ENCODE assay signal across 17 cellular contexts in the genomic region with DNA sequence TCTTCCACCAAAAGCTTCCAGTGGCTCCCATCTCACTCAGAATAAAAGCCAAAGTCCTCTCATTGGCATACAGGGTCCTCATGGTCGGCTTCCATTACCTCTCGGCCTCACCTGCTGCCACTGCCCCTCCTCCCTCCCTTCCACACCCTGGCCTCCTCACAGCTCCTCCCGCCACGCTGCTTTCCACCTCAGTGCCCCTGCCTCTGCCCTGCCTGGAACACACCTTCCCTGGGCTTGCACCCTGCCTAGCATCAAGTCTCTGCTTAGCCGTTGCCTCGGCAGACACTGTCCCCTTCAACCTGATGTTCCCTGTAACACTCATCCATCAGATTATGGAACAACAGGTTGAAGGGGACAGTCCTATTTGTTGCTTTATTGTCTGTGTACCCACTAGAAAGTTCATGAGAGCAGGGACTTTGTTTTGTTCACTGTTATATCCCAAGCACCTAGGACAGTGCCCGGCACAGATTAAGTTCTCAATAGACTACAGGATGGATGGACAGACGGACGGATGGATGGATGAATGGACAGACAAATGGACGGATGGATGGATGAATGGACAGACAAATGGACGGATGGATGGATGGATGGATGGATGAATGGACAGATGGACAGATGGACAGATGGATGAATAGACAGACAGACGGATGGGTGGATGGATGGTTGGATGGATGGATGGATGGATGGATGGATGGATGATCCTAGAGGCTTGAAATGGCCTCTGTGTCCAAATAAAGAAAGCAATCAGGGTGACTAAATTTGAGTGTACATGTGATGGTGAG. TPM values are rescaled to one million over a fixed set of nuclear protein-coding genes. Genes with fewer than 3 reads are reported as not detected.
"Had no signal": no experiment of that assay in that cellular context is flagged by ENCODE, and none has a peak within 500 bp of the region (broad histone marks: within the 10 kb centered on the region; RNA-seq: fewer than 3 reads in every experiment).

No MANE protein-coding gene starts in this region.

- H3K4me3 Mint-ChIP-seq: memory B cell; stimulated activated memory B cell treated with anti-CD40 and anti-IgM and Interleukin-4, amounts not matched to agents 10 μg/mL and 1 μg/mL and 100 μg/mL, for 72 hours had no signal

- H3K9me3 Mint-ChIP-seq: memory B cell; stimulated activated memory B cell treated with anti-CD40 and anti-IgM and Interleukin-4, amounts not matched to agents 10 μg/mL and 1 μg/mL and 100 μg/mL, for 72 hours had no signal

- ATAC-seq: foreskin keratinocyte; left lung; stimulated activated memory B cell treated with anti-CD40 and anti-IgM and Interleukin-4, amounts not matched to agents 10 μg/mL and 1 μg/mL and 100 μg/mL, for 72 hours had no signal

- H3K36me3 Mint-ChIP-seq: memory B cell; stimulated activated memory B cell treated with anti-CD40 and anti-IgM and Interleukin-4, amounts not matched to agents 10 μg/mL and 1 μg/mL and 100 μg/mL, for 72 hours had no signal

- DNase-seq: activated CD4-positive, alpha-beta T cell treated with anti-CD3 and anti-CD28 coated beads, Interleukin-2, amount 50 U/mL, for 4 hours; activated CD4-positive, CD25-positive, alpha-beta regulatory T cell treated with anti-CD3 and anti-CD28 coated beads, Interleukin-2, amount 50 U/mL, for 72 hours; activated naive CD4-positive, alpha-beta T cell; activated T-cell treated with anti-CD3 and anti-CD28 coated beads, Interleukin-2, amount 50 U/mL, for 1 hour; adrenal gland; caudate nucleus; colonic mucosa; foreskin keratinocyte; left lung; transverse colon had no signal

- H3K27ac Mint-ChIP-seq: memory B cell; stimulated activated memory B cell treated with anti-CD40 and anti-IgM and Interleukin-4, amounts not matched to agents 10 μg/mL and 1 μg/mL and 100 μg/mL, for 72 hours had no signal

- H3K9me3 ChIP-seq: adrenal gland, colonic mucosa, heart left ventricle, left lung, right atrium auricular region, transverse colon had no signal

RNA-seq across cellular contexts. Expression of a gene that starts 14.9 kb away (rescaled TPM):
- total RNA-seq: foreskin keratinocyte, transverse colon had no signal

RNA-seq across cellular contexts. Expression of a gene that starts 54.3 kb away (rescaled TPM):
- total RNA-seq: colonic mucosa, foreskin keratinocyte, heart left ventricle, left lung, mucosa of gallbladder, posterior vena cava, right atrium auricular region, smooth muscle cell, transverse colon had no signal
- polyA plus RNA-seq: foreskin keratinocyte, heart left ventricle had no signal
